Comparison of ENCODE assay signal across 18 cellular contexts in genomic region chr7:107122483-107122882, GRCh38. TPM values are rescaled to one million over a fixed set of nuclear protein-coding genes. Genes with fewer than 3 reads are reported as not detected.
A peak's percentile ranks its signal among the peaks of the same experiment; 100 is the strongest.
DNase-seq lines count a peak whose midpoint lies in the region; ATAC-seq and TF ChIP-seq lines count a peak whose summit lies in the region.
"Had no signal": no experiment of that assay in that cellular context is flagged by ENCODE, and none has a peak within 500 bp of the region (broad histone marks: within the 10 kb centered on the region; RNA-seq: fewer than 3 reads in every experiment).

No MANE protein-coding gene starts in this region.

- TF ChIP-seq EP300 in gastroesophageal sphincter (IDR thresholded peaks at IDR 0.05): no peak

- WGBS in gastroesophageal sphincter (ENCODE audit: low coverage in 1 of 2), 2 donors: 8 to 24% methylated on average over 4 of the region's 4 CpGs

- H3K9me3 ChIP-seq in adipocyte (ENCODE audit: control insufficient read depth, low read length): no peaks in the 10 kb centered on the region
- H3K9me3 ChIP-seq in gastroesophageal sphincter: no peaks in the 10 kb centered on the region
- H3K9me3 ChIP-seq in A673 (ENCODE audit: low read depth, low read length, poor library complexity, severe bottlenecking): no peaks in the 10 kb centered on the region
- H3K9me3 ChIP-seq: suprapubic skin had no signal

- POLR2A ChIA-PET in A673 (lab: Charles Lee; ENCODE audit: low non-redundant PET): no interaction called here

- no peak overlapping the region for H3K9ac ChIP-seq in adipocyte (ENCODE audit: low read length)

- H3K4me3 ChIP-seq in adipocyte (ENCODE audit: low read length): no peak overlapping the region
- no peak overlapping the region for H3K4me3 ChIP-seq in gastroesophageal sphincter
- no peak overlapping the region for H3K4me3 ChIP-seq in A673 (ENCODE audit: low read depth, low read length, poor library complexity, severe bottlenecking)
- H3K4me3 ChIP-seq: dorsolateral prefrontal cortex, SK-N-MC, suprapubic skin had no signal

- intact Hi-C loops in sciatic nerve (cut with DNase I) (no loop called here), A673 (cut with micrococcal nuclease; ENCODE audit: unreplicated experiment) (no loop called here)

- no peaks in the 10 kb centered on the region for H3K36me3 ChIP-seq in adipocyte (ENCODE audit: control insufficient read depth, insufficient read depth, low read length, severe bottlenecking)
- H3K36me3 ChIP-seq in gastroesophageal sphincter: no peaks in the 10 kb centered on the region
- H3K36me3 ChIP-seq in A673 (ENCODE audit: insufficient read depth, low read length, poor library complexity, severe bottlenecking): no peaks in the 10 kb centered on the region
- H3K36me3 ChIP-seq: suprapubic skin had no signal

- DNase-seq in EH (ENCODE audit: low read depth): peak; percentile 27
- peak; percentile 67 for DNase-seq in adipocyte (ENCODE audit: low read depth)
- no peak for DNase-seq in sciatic nerve (ENCODE audit: low spot score)
- no peak for DNase-seq in A673 (ENCODE audit: low spot score)
- DNase-seq in SW480 (ENCODE audit: low spot score): no peak
- no peak for DNase-seq in stimulated activated CD4-positive, alpha-beta T cell treated with anti-CD3 and anti-CD28 coated beads, Interleukin-4, amount 100 ng/mL, for 4 hours
- DNase-seq: activated naive CD4-positive, alpha-beta T cell treated with Interleukin-2 at 50 U/mL for 16 hours; AML-193; Calu3; dorsolateral prefrontal cortex; H9; naive thymus-derived CD8-positive, alpha-beta T cell; NCI-H1694 treated with DMSO at 0.1 percent for 48 hours; NCI-H510A treated with DMSO at 0.1 percent for 48 hours had no signal

- TF ChIP-seq CTCF in gastroesophageal sphincter (IDR thresholded peaks at IDR 0.05): no peak
- no peak for TF ChIP-seq CTCF in A673 (conservative IDR thresholded peaks at IDR 0.05; ENCODE audit: low read depth, low read length)

- TF ChIP-seq POLR2A in gastroesophageal sphincter (IDR thresholded peaks at IDR 0.05): no peak

- ATAC-seq in gastroesophageal sphincter: peak; percentile 43
- peak; percentile 60 for ATAC-seq in sciatic nerve
- no peak for ATAC-seq in GM19328 (IDR thresholded peaks at IDR 0.05; ENCODE audit: unreplicated experiment)
- ATAC-seq: naive thymus-derived CD8-positive, alpha-beta T cell had no signal

- CTCF ChIA-PET in A673 (lab: Charles Lee): no interaction called here

- H3K4me1 ChIP-seq in adipocyte (ENCODE audit: control insufficient read depth, insufficient read depth, low read length) (peaks cover 38% of the 10 kb centered on the region), gastroesophageal sphincter (peaks cover 0 to 55% (median 3%) of the 10 kb centered on the region in 3 donors), A673 (ENCODE audit: insufficient read depth, low read length, poor library complexity, severe bottlenecking) (no peaks in the 10 kb centered on the region)
- H3K4me1 ChIP-seq: suprapubic skin had no signal

- no TSS peak for BruUV-seq in A673 (replicated peaks; lab: Mats Ljungman, UMichigan)

- peak overlapping the region; percentile 15 to 69 (median 52) for H3K27ac ChIP-seq in gastroesophageal sphincter
- H3K27ac ChIP-seq in A673 (ENCODE audit: low read depth, low read length, poor library complexity, severe bottlenecking): no peak overlapping the region
- H3K27ac ChIP-seq: SK-N-MC, suprapubic skin had no signal

- no peaks in the 10 kb centered on the region for H3K27me3 ChIP-seq in adipocyte (replicated peaks; ENCODE audit: control insufficient read depth, insufficient read depth, low read length)
- H3K27me3 ChIP-seq in gastroesophageal sphincter: no peaks in the 10 kb centered on the region
- no peaks in the 10 kb centered on the region for H3K27me3 ChIP-seq in A673 (replicated peaks; ENCODE audit: insufficient read depth, low read depth, low read length, poor library complexity)
- H3K27me3 ChIP-seq: dorsolateral prefrontal cortex, suprapubic skin had no signal

RNA-seq across cellular contexts. Expression of gene HBP1, which starts 46.3 kb away (rescaled TPM):
- total RNA-seq in gastroesophageal sphincter (100 to 1,000 TPM in 3 of 4 donors, 10 to 100 TPM in 1; 57.1 to 126 (median 118) TPM), sciatic nerve (78.4 TPM), A673 (2021) (11.7 and 19.9 TPM in 2 replicates)

Comparison
In these comparisons a context has a peak if more than half of its experiments do, and no peak if none do; other contexts are left out.
1. DNase-seq: peak in EH (single experiment) and adipocyte (single experiment); none in sciatic nerve (single experiment), A673 (single experiment), SW480 (single experiment) and stimulated activated CD4-positive, alpha-beta T cell treated with anti-CD3 and anti-CD28 coated beads, Interleukin-4, amount 100 ng/mL, for 4 hours (0 of 2).